27 cellular contexts compared by ENCODE assay signal in genomic region chr2:167785606-167786005, GRCh38.
A peak's percentile ranks its signal among the peaks of the same experiment; 100 is the strongest.
DNase-seq lines count a peak whose midpoint lies in the region; ATAC-seq, FAIRE-seq and TF ChIP-seq lines count a peak whose summit lies in the region.
"Had no signal": no experiment of that assay in that cellular context is flagged by ENCODE, and none has a peak within 500 bp of the region (broad histone marks: within the 10 kb centered on the region; RNA-seq: fewer than 3 reads in every experiment).

No MANE protein-coding gene starts in this region.

- no peak overlapping the region for H3K4me3 Mint-ChIP-seq in astrocyte (ENCODE audit: unreplicated experiment)
- H3K4me3 Mint-ChIP-seq: activated T-cell treated with anti-CD3 and anti-CD28 coated beads, Interleukin-2, amount 50 U/mL, for 24 hours; effector memory CD8-positive, alpha-beta T cell; stimulated activated memory B cell treated with anti-CD40 and anti-IgM and Interleukin-4, amounts not matched to agents 10 μg/mL and 1 μg/mL and 100 μg/mL, for 72 hours; T-helper 1 cell treated with Interleukin-12 subunit alpha and Interleukin-12 subunit beta and Interleukin-4 antibody, amounts not matched to agents 30 μg/mL and 1 μg/mL, for 36 hours had no signal

- H3K4me3 ChIP-seq in astrocyte (ENCODE audit: insufficient read depth, low read depth, low read length) (no peak overlapping the region), iPS-18a (ENCODE audit: low read length) (no peak overlapping the region), neuronal stem cell (ENCODE audit: low read length in 2 of 2) (no peak overlapping the region)
- H3K4me3 ChIP-seq: breast epithelium, colonic mucosa, SJSA1 had no signal

- H2BK12ac ChIP-seq in neuronal stem cell (ENCODE audit: low read length), result no peak overlapping the region

- no peak for TF ChIP-seq CTCF in astrocyte (IDR thresholded peaks at IDR 0.05; ENCODE audit: insufficient read depth, low read depth, low read length)

- no peaks in the 10 kb centered on the region for H3K79me1 ChIP-seq in neuronal stem cell (ENCODE audit: low read depth, low read length)

- no peak overlapping the region for H3K9ac ChIP-seq in astrocyte (ENCODE audit: low read length)
- peak overlapping the region; percentile 20 for H3K9ac ChIP-seq in iPS-18a (ENCODE audit: low read length)
- H3K9ac ChIP-seq in neuronal stem cell (ENCODE audit: low read depth, low read length, poor library complexity), result no peak overlapping the region

- no peaks in the 10 kb centered on the region for H3K9me3 Mint-ChIP-seq in astrocyte (ENCODE audit: unreplicated experiment)
- H3K9me3 Mint-ChIP-seq: activated T-cell treated with anti-CD3 and anti-CD28 coated beads, Interleukin-2, amount 50 U/mL, for 24 hours; effector memory CD8-positive, alpha-beta T cell; T-helper 1 cell treated with Interleukin-12 subunit alpha and Interleukin-12 subunit beta and Interleukin-4 antibody, amounts not matched to agents 30 μg/mL and 1 μg/mL, for 36 hours had no signal

- no peaks in the 10 kb centered on the region for H3K27me3 Mint-ChIP-seq in astrocyte (ENCODE audit: low read depth, unreplicated experiment)
- H3K27me3 Mint-ChIP-seq: activated T-cell treated with anti-CD3 and anti-CD28 coated beads, Interleukin-2, amount 50 U/mL, for 24 hours; stimulated activated memory B cell treated with anti-CD40 and anti-IgM and Interleukin-4, amounts not matched to agents 10 μg/mL and 1 μg/mL and 100 μg/mL, for 72 hours had no signal

- no peak overlapping the region for H2BK5ac ChIP-seq in neuronal stem cell (ENCODE audit: low read length)

- no peaks in the 10 kb centered on the region for H3K36me3 Mint-ChIP-seq in astrocyte (ENCODE audit: low read depth, unreplicated experiment)
- H3K36me3 Mint-ChIP-seq: stimulated activated memory B cell treated with anti-CD40 and anti-IgM and Interleukin-4, amounts not matched to agents 10 μg/mL and 1 μg/mL and 100 μg/mL, for 72 hours had no signal

- H2AFZ ChIP-seq in astrocyte (ENCODE audit: low read depth, low read length), result no peak overlapping the region
- peak overlapping the region; percentile 57 for H2AFZ ChIP-seq in neuronal stem cell (ENCODE audit: low read length)

- ATAC-seq in GM21381 (IDR thresholded peaks at IDR 0.05; ENCODE audit: unreplicated experiment) (no peak), GM21423 (IDR thresholded peaks at IDR 0.05; ENCODE audit: unreplicated experiment) (no peak), GM21367 (IDR thresholded peaks at IDR 0.05; ENCODE audit: unreplicated experiment) (no peak)
- ATAC-seq: effector memory CD8-positive, alpha-beta T cell; esophagus mucosa; Panc1; stimulated activated memory B cell treated with anti-CD40 and anti-IgM and Interleukin-4, amounts not matched to agents 10 μg/mL and 1 μg/mL and 100 μg/mL, for 72 hours had no signal

- no peak overlapping the region for H3K23ac ChIP-seq in neuronal stem cell (ENCODE audit: low read depth, low read length, poor library complexity)

- H3K4me1 Mint-ChIP-seq in astrocyte (ENCODE audit: low read depth, unreplicated experiment), result peaks cover 27% of the 10 kb centered on the region
- H3K4me1 Mint-ChIP-seq: stimulated activated memory B cell treated with anti-CD40 and anti-IgM and Interleukin-4, amounts not matched to agents 10 μg/mL and 1 μg/mL and 100 μg/mL, for 72 hours had no signal

- no peak for DNase-seq in H54 (ENCODE audit: insufficient read length, low spot score)
- peak; percentile 53 for DNase-seq in astrocyte (ENCODE audit: low read depth)
- no peak for DNase-seq in neuronal stem cell (ENCODE audit: low spot score)
- DNase-seq in stimulated activated CD4-positive, alpha-beta T cell treated with anti-CD3 and anti-CD28 coated beads, Interleukin-15, amount 100 ng/mL, for 24 hours, result no peak
- DNase-seq: activated T-cell treated with anti-CD3 and anti-CD28 coated beads, Interleukin-2, amount 50 U/mL, for 24 hours; colonic mucosa; effector memory CD8-positive, alpha-beta T cell; mammary epithelial cell; NCI-H1105 treated with DMSO at 0.1 percent for 48 hours; NCI-H2171; NCI-H510A treated with DMSO at 0.1 percent for 48 hours; NK-92 treated with Interleukin-12 subunit alpha and Interleukin-12 subunit beta, amount 100 ng/mL, for 24 hours; occipital lobe; small intestine; stimulated activated CD4-positive, alpha-beta T cell treated with anti-CD3 and anti-CD28 coated beads, Interleukin-2, amount 100 ng/mL, for 48 hours had no signal

- no peaks in the 10 kb centered on the region for H3K9me3 ChIP-seq in astrocyte (ENCODE audit: insufficient read depth, low read depth, low read length)
- H3K9me3 ChIP-seq in iPS-18a (ENCODE audit: control insufficient read depth, low read depth, low read length), result no peaks in the 10 kb centered on the region
- no peaks in the 10 kb centered on the region for H3K9me3 ChIP-seq in neuronal stem cell (replicated peaks in 1 of 2; ENCODE audit: control insufficient read depth in 2 of 2, insufficient read depth in 1 of 2, low read depth in 1 of 2, low read length in 2 of 2)
- H3K9me3 ChIP-seq: breast epithelium, colonic mucosa, SJSA1 had no signal

- H3K4me1 ChIP-seq in astrocyte (ENCODE audit: insufficient read depth, low read length), result peaks cover 15% of the 10 kb centered on the region
- H3K4me1 ChIP-seq in iPS-18a (ENCODE audit: control insufficient read depth, low read depth, low read length), result peaks cover 31% of the 10 kb centered on the region
- peaks cover 11 to 23% of the 10 kb centered on the region in 2 donors for H3K4me1 ChIP-seq in neuronal stem cell (ENCODE audit: control insufficient read depth in 2 of 2, insufficient read depth in 1 of 2, low read depth in 1 of 2, low read length in 2 of 2)
- H3K4me1 ChIP-seq: breast epithelium, colonic mucosa, SJSA1 had no signal

- no peaks in the 10 kb centered on the region for H4K20me1 ChIP-seq in astrocyte (ENCODE audit: insufficient read depth, low read length)

- no peak overlapping the region for H3K27ac Mint-ChIP-seq in astrocyte (ENCODE audit: unreplicated experiment)
- H3K27ac Mint-ChIP-seq: activated T-cell treated with anti-CD3 and anti-CD28 coated beads, Interleukin-2, amount 50 U/mL, for 24 hours; effector memory CD8-positive, alpha-beta T cell; stimulated activated memory B cell treated with anti-CD40 and anti-IgM and Interleukin-4, amounts not matched to agents 10 μg/mL and 1 μg/mL and 100 μg/mL, for 72 hours; T-helper 1 cell treated with Interleukin-12 subunit alpha and Interleukin-12 subunit beta and Interleukin-4 antibody, amounts not matched to agents 30 μg/mL and 1 μg/mL, for 36 hours had no signal

- H3K36me3 ChIP-seq in astrocyte (ENCODE audit: insufficient read depth, low read length) (no peaks in the 10 kb centered on the region), iPS-18a (ENCODE audit: control insufficient read depth, low read depth, low read length) (no peaks in the 10 kb centered on the region), neuronal stem cell (replicated peaks in 1 of 2; ENCODE audit: control insufficient read depth in 2 of 2, insufficient read depth in 2 of 2, low read length in 2 of 2) (no peaks in the 10 kb centered on the region)
- H3K36me3 ChIP-seq: breast epithelium, colonic mucosa, SJSA1 had no signal

- no peaks in the 10 kb centered on the region for H3K79me2 ChIP-seq in astrocyte (ENCODE audit: insufficient read depth, low read length)

- H4K8ac ChIP-seq in neuronal stem cell (ENCODE audit: low read depth, low read length), result no peak overlapping the region

- no peak overlapping the region for H3K18ac ChIP-seq in neuronal stem cell (ENCODE audit: low read length)

- H3K27ac ChIP-seq in astrocyte (ENCODE audit: low read depth, low read length), result no peak overlapping the region
- H3K27ac ChIP-seq in iPS-18a (ENCODE audit: low read length), result peak overlapping the region; percentile 78
- no peak overlapping the region for H3K27ac ChIP-seq in neuronal stem cell (replicated peaks; ENCODE audit: low read length)
- H3K27ac ChIP-seq: breast epithelium, C4-2B, colonic mucosa, SJSA1 had no signal

- no peak for TF ChIP-seq POLR2A in H54 (IDR thresholded peaks at IDR 0.05; ENCODE audit: low read depth, low read length)

- no CpG with 5 or more reads among the region's 5 CpGs for WGBS in neuronal stem cell (ENCODE audit: extremely low coverage in 2 of 2, insufficient read length in 2 of 2, insufficient replicate concordance in 1 of 2), 2 donors

- peak overlapping the region; percentile 49 for H3K4me2 ChIP-seq in astrocyte (ENCODE audit: low read length)
- H3K4me2 ChIP-seq in neuronal stem cell (ENCODE audit: insufficient read depth, low read length, poor library complexity, severe bottlenecking), result no peak overlapping the region

- no peak overlapping the region for H2AK5ac ChIP-seq in neuronal stem cell (ENCODE audit: low read depth, low read length)

- no peak overlapping the region for H3K14ac ChIP-seq in neuronal stem cell (ENCODE audit: low read length)

- FAIRE-seq in H54 (lab: Jason Lieb, UNC), result peak; percentile 6
- FAIRE-seq in astrocyte (lab: Jason Lieb, UNC), result peak; percentile 29
- FAIRE-seq: frontal cortex, small intestine had no signal

- H3K4ac ChIP-seq in neuronal stem cell (ENCODE audit: low read length), result no peak overlapping the region

- H2BK15ac ChIP-seq in neuronal stem cell (ENCODE audit: low read length), result no peak overlapping the region

- H3K27me3 ChIP-seq in astrocyte (ENCODE audit: insufficient read depth, low read length) (no peaks in the 10 kb centered on the region), iPS-18a (ENCODE audit: control insufficient read depth, insufficient read depth, low read length) (no peaks in the 10 kb centered on the region), neuronal stem cell (ENCODE audit: control insufficient read depth in 3 of 3, insufficient read depth in 3 of 3, low read depth in 1 of 3, low read length in 3 of 3) (no peaks in the 10 kb centered on the region)
- H3K27me3 ChIP-seq: breast epithelium, colonic mucosa, SJSA1 had no signal

- H4K91ac ChIP-seq in neuronal stem cell (ENCODE audit: low read depth, low read length, poor library complexity), result no peak overlapping the region

- no peak overlapping the region for H2BK120ac ChIP-seq in neuronal stem cell (ENCODE audit: low read depth, low read length)
